ENCODE assay signal across 11 cellular contexts in the genomic region with DNA sequence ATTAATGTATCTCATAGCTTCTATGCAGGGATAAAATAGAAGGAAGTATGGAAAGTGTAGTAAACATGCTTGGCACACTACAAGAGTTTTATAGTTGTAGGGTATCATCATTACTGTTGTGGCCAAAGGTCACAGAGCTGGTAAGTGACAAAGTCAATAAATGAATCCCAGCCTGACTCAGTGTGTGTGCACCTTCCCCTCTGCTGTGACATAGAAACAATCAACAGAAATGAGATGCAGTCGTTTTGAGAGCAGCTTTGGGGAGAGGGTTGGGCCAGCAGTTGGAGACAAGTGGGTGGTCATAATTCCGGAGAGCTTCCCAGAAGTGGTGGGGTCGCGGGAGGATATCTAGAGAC.
A peak's percentile ranks its signal among the peaks of the same experiment; 100 is the strongest.
DNase-seq lines count a peak whose midpoint lies in the region; ATAC-seq and TF ChIP-seq lines count a peak whose summit lies in the region.
"Had no signal": no experiment of that assay in that cellular context is flagged by ENCODE, and none has a peak within 500 bp of the region (broad histone marks: within the 10 kb centered on the region; RNA-seq: fewer than 3 reads in every experiment).

No MANE protein-coding gene starts in this region.

- H3K27me3 Mint-ChIP-seq in natural killer cell treated with Interleukin-12 subunit alpha and Interleukin-12 subunit beta and Interleukin-15 and Interleukin-18, amount 100 ng/mL, for 72 hours: peaks cover 0 to 7% of the 10 kb centered on the region in 2 donors
- H3K27me3 Mint-ChIP-seq in natural killer cell (ENCODE audit: low read depth in 2 of 2): peaks cover 19 to 22% of the 10 kb centered on the region in 2 donors

- DNase-seq in natural killer cell treated with Interleukin-12 subunit alpha and Interleukin-12 subunit beta and Interleukin-15 and Interleukin-18, amount 100 ng/mL, for 72 hours (ENCODE audit: low spot score): no peak
- DNase-seq in natural killer cell (no peak), mammary epithelial cell (no peak), SIG-M5 (lab: John Stamatoyannopoulos, UW) (no peak), NCI-H1417 treated with DMSO at 0.1 percent for 48 hours (lab: John Stamatoyannopoulos, UW) (no peak), epidermal melanocyte (ENCODE audit: insufficient read length, low spot score) (no peak), NCI-H128 (lab: John Stamatoyannopoulos, UW; ENCODE audit: unreplicated experiment) (no peak)
- DNase-seq: activated naive CD4-positive, alpha-beta T cell; BE2C; stimulated activated naive CD8-positive, alpha-beta T cell treated with anti-CD3 and anti-CD28 coated beads, Interleukin-15, Interleukin-2, amounts not matched to agents 100 U/mL and 50 U/mL, for 24 hours had no signal

- H3K27me3 ChIP-seq in mammary epithelial cell (ENCODE audit: insufficient read depth, low read length): peaks cover 3% of the 10 kb centered on the region
- H3K27me3 ChIP-seq in mucosa of stomach (ENCODE audit: control insufficient read depth, insufficient read depth, low read length): no peaks in the 10 kb centered on the region
- H3K27me3 ChIP-seq: BE2C had no signal

- H3K4me2 ChIP-seq in mammary epithelial cell (ENCODE audit: insufficient read depth, low read depth, low read length): no peak overlapping the region

- H3K4me3 ChIP-seq in mammary epithelial cell (replicated peaks in 1 of 3; ENCODE audit: insufficient read depth in 1 of 3, low read depth in 2 of 3, low read length in 3 of 3) (no peak overlapping the region), mucosa of stomach (ENCODE audit: low read length) (no peak overlapping the region)

- H3K4me1 ChIP-seq in mammary epithelial cell (ENCODE audit: insufficient read depth, low read length) (no peaks in the 10 kb centered on the region), mucosa of stomach (ENCODE audit: control insufficient read depth, insufficient read depth, low read length) (peaks cover 14% of the 10 kb centered on the region)
- H3K4me1 ChIP-seq: BE2C had no signal

- H3K9me3 ChIP-seq in mammary epithelial cell (replicated peaks; ENCODE audit: insufficient read depth, low read length) (no peaks in the 10 kb centered on the region), mucosa of stomach (ENCODE audit: control insufficient read depth, low read length) (no peaks in the 10 kb centered on the region)
- H3K9me3 ChIP-seq: BE2C had no signal

- dilution Hi-C loops in mammary epithelial cell (cut with HindIII; ENCODE audit: low sequenced_read_pairs): no loop called here

- H3K27ac Mint-ChIP-seq in natural killer cell treated with Interleukin-12 subunit alpha and Interleukin-12 subunit beta and Interleukin-15 and Interleukin-18, amount 100 ng/mL, for 72 hours: peak overlapping the region; percentile 28 to 40
- no peak overlapping the region for H3K27ac Mint-ChIP-seq in natural killer cell

- in situ Hi-C loops in mammary epithelial cell (cut with MboI; ENCODE audit: low sequenced_read_pairs in 2 of 2): no loop called here

- intact Hi-C loops in natural killer cell (cut with micrococcal nuclease): no loop called here
- intact Hi-C loops in mammary epithelial cell (cut with micrococcal nuclease): loop anchor here (5.0 kb wide), 1 partner anchor 156 kb away; no protein-coding TSS in a partner anchor

- CTCF ChIA-PET in mammary epithelial cell (lab: Charles Lee; ENCODE audit: low non-redundant PET): no interaction called here

- no peaks in the 10 kb centered on the region for H3K9me3 Mint-ChIP-seq in natural killer cell treated with Interleukin-12 subunit alpha and Interleukin-12 subunit beta and Interleukin-15 and Interleukin-18, amount 100 ng/mL, for 72 hours
- no peaks in the 10 kb centered on the region for H3K9me3 Mint-ChIP-seq in natural killer cell

- peaks cover 8 to 29% of the 10 kb centered on the region in 2 donors for H3K4me1 Mint-ChIP-seq in natural killer cell treated with Interleukin-12 subunit alpha and Interleukin-12 subunit beta and Interleukin-15 and Interleukin-18, amount 100 ng/mL, for 72 hours (ENCODE audit: low read depth in 2 of 2)
- H3K4me1 Mint-ChIP-seq in natural killer cell: no peaks in the 10 kb centered on the region

- TF ChIP-seq CTCF in natural killer cell (IDR thresholded peaks at IDR 0.05): no peak
- no peak for TF ChIP-seq CTCF in mammary epithelial cell (conservative IDR thresholded peaks at IDR 0.05 in 1 of 2, IDR thresholded peaks at IDR 0.05 in 1 of 2; ENCODE audit: extremely low read depth in 1 of 2, insufficient read depth in 1 of 2, low read depth in 1 of 2, low read length in 2 of 2)

- H4K20me1 ChIP-seq in mammary epithelial cell (ENCODE audit: insufficient read depth, low read length): no peaks in the 10 kb centered on the region

- ATAC-seq in natural killer cell treated with Interleukin-12 subunit alpha and Interleukin-12 subunit beta and Interleukin-15 and Interleukin-18, amount 100 ng/mL, for 72 hours: no peak
- no peak for ATAC-seq in natural killer cell
- ATAC-seq: stimulated activated naive CD8-positive, alpha-beta T cell treated with anti-CD3 and anti-CD28 coated beads, Interleukin-15, Interleukin-2, amounts not matched to agents 100 U/mL and 50 U/mL, for 24 hours had no signal

- H3K4me3 Mint-ChIP-seq in natural killer cell treated with Interleukin-12 subunit alpha and Interleukin-12 subunit beta and Interleukin-15 and Interleukin-18, amount 100 ng/mL, for 72 hours: no peak overlapping the region
- H3K4me3 Mint-ChIP-seq in natural killer cell: no peak overlapping the region

- no peak overlapping the region for H3K27ac ChIP-seq in mammary epithelial cell (ENCODE audit: insufficient read depth, low read depth, low read length)

- no peaks in the 10 kb centered on the region for H3K36me3 ChIP-seq in mammary epithelial cell (ENCODE audit: insufficient read depth, low read length)
- H3K36me3 ChIP-seq in mucosa of stomach (ENCODE audit: control insufficient read depth, insufficient read depth, low read length): no peaks in the 10 kb centered on the region
- H3K36me3 ChIP-seq: BE2C had no signal

- no TSS peak for BruUV-seq in mammary epithelial cell (replicated peaks; lab: Mats Ljungman, UMichigan)

- H3K79me2 ChIP-seq in mammary epithelial cell (ENCODE audit: insufficient read depth, low read length): no peaks in the 10 kb centered on the region

- H3K9ac ChIP-seq in mammary epithelial cell (ENCODE audit: insufficient read depth, low read length) (no peak overlapping the region), mucosa of stomach (ENCODE audit: low read length) (peak overlapping the region; percentile 24)

- H2AFZ ChIP-seq in mammary epithelial cell (ENCODE audit: low read depth, low read length): peak overlapping the region; percentile 4

- no peaks in the 10 kb centered on the region for H3K36me3 Mint-ChIP-seq in natural killer cell treated with Interleukin-12 subunit alpha and Interleukin-12 subunit beta and Interleukin-15 and Interleukin-18, amount 100 ng/mL, for 72 hours
- no peaks in the 10 kb centered on the region for H3K36me3 Mint-ChIP-seq in natural killer cell

- WGBS in mammary epithelial cell (ENCODE audit: low coverage, missing lambda C conversion rate): 4% methylated on average over 4 of the region's 4 CpGs

Comparison
In these comparisons a context has a peak if more than half of its experiments do, and no peak if none do; other contexts are left out.
1. H3K27ac Mint-ChIP-seq: peak in natural killer cell treated with Interleukin-12 subunit alpha and Interleukin-12 subunit beta and Interleukin-15 and Interleukin-18, amount 100 ng/mL, for 72 hours (2 of 2); none in natural killer cell (0 of 2).